1 cellular context compared by ENCODE assay signal in genomic region chr20:23142162-23143050, GRCh38.
TF ChIP-seq lines count a peak whose summit lies in the region.

No MANE protein-coding gene starts in this region.

TF ChIP-seq in IMR-90, 13 proteins besides CTCF, POLR2A, EP300 and RAD21:
- TF ChIP-seq MXI1 (IDR thresholded peaks at IDR 0.05; ENCODE audit: borderline replicate concordance, low read depth, low read length) = no peak
- TF ChIP-seq RCOR1 (IDR thresholded peaks at IDR 0.05; ENCODE audit: insufficient replicate concordance, low read length) = no peak
- TF ChIP-seq MAZ (IDR thresholded peaks at IDR 0.05; ENCODE audit: borderline replicate concordance, low read depth, low read length) = no peak
- no peak for TF ChIP-seq NFE2L2 (IDR thresholded peaks at IDR 0.05; ENCODE audit: low read depth, low read length)
- TF ChIP-seq ELK1 (IDR thresholded peaks at IDR 0.05; ENCODE audit: borderline replicate concordance, low read depth, low read length) = no peak
- no peak for TF ChIP-seq FOS (IDR thresholded peaks at IDR 0.05; ENCODE audit: low read depth, low read length)
- TF ChIP-seq CEBPB (IDR thresholded peaks at IDR 0.05; ENCODE audit: low read depth, low read length) = no peak
- TF ChIP-seq RFX5 (IDR thresholded peaks at IDR 0.05; ENCODE audit: low read depth, low read length) = no peak
- TF ChIP-seq USF2 (IDR thresholded peaks at IDR 0.05; ENCODE audit: low read depth, low read length) = no peak
- no peak for TF ChIP-seq BHLHE40 (IDR thresholded peaks at IDR 0.05; ENCODE audit: low read depth, low read length)
- no peak for TF ChIP-seq CHD1 (IDR thresholded peaks at IDR 0.05; ENCODE audit: low read depth, low read length)
- no peak for TF ChIP-seq SMC3 (IDR thresholded peaks at IDR 0.05; ENCODE audit: low read depth, low read length)
- TF ChIP-seq MAFK (IDR thresholded peaks at IDR 0.05; ENCODE audit: low read depth, low read length) = no peak
